Comparison of ENCODE assay signal across 8 cellular contexts in the genomic region with DNA sequence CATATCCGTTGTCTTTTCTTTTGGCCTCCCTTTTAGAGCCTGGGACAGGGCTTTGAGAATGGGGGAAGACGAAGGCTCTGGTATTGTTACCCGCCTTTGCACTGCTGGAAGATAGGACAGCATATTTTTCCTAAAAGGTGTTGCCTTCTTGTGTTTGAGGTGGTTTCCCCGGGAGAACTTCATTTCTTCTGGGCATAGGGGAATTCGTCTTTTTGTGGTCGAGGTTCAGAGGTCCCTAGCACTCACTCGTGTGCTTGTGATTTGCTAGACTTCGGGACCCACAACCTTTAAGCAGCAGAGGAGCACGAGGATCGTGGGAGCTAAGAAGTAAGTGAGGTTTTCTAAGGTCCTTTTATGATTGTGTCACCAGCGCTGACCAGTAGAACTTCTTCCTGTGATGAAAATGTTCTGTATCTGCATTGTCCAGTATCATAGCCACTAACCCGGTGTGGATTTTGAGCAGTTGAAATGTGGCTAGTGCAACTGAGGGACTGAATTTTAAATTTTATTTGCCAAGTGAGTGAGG. TPM values are rescaled to one million over a fixed set of nuclear protein-coding genes. Genes with fewer than 3 reads are reported as not detected.
DNase-seq lines count a peak whose midpoint lies in the region; ATAC-seq, FAIRE-seq and TF ChIP-seq lines count a peak whose summit lies in the region.

No MANE protein-coding gene starts in this region.

- H3K4me3 ChIP-seq in BLaER1 treated with 17β-estradiol and CSF1 and Interleukin-3, amounts not matched to agents 10 nM and 100 nM: peak overlapping the region; percentile 70 to 89 (median 80)
- H3K4me3 ChIP-seq in kidney (ENCODE audit: low read length in 2 of 2): peak overlapping the region; percentile 92
- H3K4me3 ChIP-seq in testis: peak overlapping the region; percentile 67 to 77

- H3K4me2 ChIP-seq in BLaER1 treated with 17β-estradiol and CSF1 and Interleukin-3, amounts not matched to agents 10 nM and 100 nM: peak overlapping the region; percentile 80 to 98 (median 91)

- intact Hi-C loops in kidney (cut with DNase I) (no loop called here), testis (cut with DNase I; ENCODE audit: low total_unique reads) (no loop called here)

- ATAC-seq in HG02943 (IDR thresholded peaks at IDR 0.05; ENCODE audit: low read depth, unreplicated experiment): peak; percentile 20

- H3K27ac Mint-ChIP-seq in activated naive CD8-positive, alpha-beta T cell treated with anti-CD3 and anti-CD28 coated beads for 36 hours: peak overlapping the region; percentile 95

- no peak for TF ChIP-seq POLR2A in testis (IDR thresholded peaks at IDR 0.05)

- no peaks in the 10 kb centered on the region for H3K27me3 Mint-ChIP-seq in activated naive CD8-positive, alpha-beta T cell treated with anti-CD3 and anti-CD28 coated beads for 36 hours

- H3K36me3 Mint-ChIP-seq in activated naive CD8-positive, alpha-beta T cell treated with anti-CD3 and anti-CD28 coated beads for 36 hours: peaks cover 45% of the 10 kb centered on the region

- H3K36me3 ChIP-seq in BLaER1 treated with 17β-estradiol and CSF1 and Interleukin-3, amounts not matched to agents 10 nM and 100 nM: peaks cover 10 to 42% (median 32%) of the 10 kb centered on the region in 11 experiments; a peak in 20 of 22 replicates
- H3K36me3 ChIP-seq in kidney (ENCODE audit: control insufficient read depth in 1 of 2, insufficient read depth in 2 of 2, low read length in 2 of 2) (no peaks in the 10 kb centered on the region), testis (ENCODE audit: low read depth, missing control alignments) (no peaks in the 10 kb centered on the region)

- H3K4me1 ChIP-seq in BLaER1 treated with 17β-estradiol and CSF1 and Interleukin-3, amounts not matched to agents 10 nM and 100 nM: peaks cover 21 to 34% (median 28%) of the 10 kb centered on the region in 10 experiments
- peaks cover 7 to 12% of the 10 kb centered on the region in 2 donors for H3K4me1 ChIP-seq in kidney (ENCODE audit: control insufficient read depth in 1 of 2, insufficient read depth in 1 of 2, low read depth in 1 of 2, low read length in 2 of 2)
- H3K4me1 ChIP-seq in testis: peaks cover 6% of the 10 kb centered on the region

- H3K4me1 Mint-ChIP-seq in activated naive CD8-positive, alpha-beta T cell treated with anti-CD3 and anti-CD28 coated beads for 36 hours: peaks cover 34% of the 10 kb centered on the region

- peak overlapping the region; percentile 97 for H3K4me3 Mint-ChIP-seq in activated naive CD8-positive, alpha-beta T cell treated with anti-CD3 and anti-CD28 coated beads for 36 hours

- DNase-seq in activated naive CD8-positive, alpha-beta T cell treated with anti-CD3 and anti-CD28 coated beads for 36 hours: no peak
- DNase-seq in kidney (no peak), testis (no peak), hippocampal formation (lab: John Stamatoyannopoulos, UW) (no peak), NOMO-1 (lab: John Stamatoyannopoulos, UW; ENCODE audit: unreplicated experiment in 2 of 2) (no peak), NCI-H2081 (lab: John Stamatoyannopoulos, UW) (no peak)

- peak overlapping the region; percentile 66 to 90 (median 86) for H3K27ac ChIP-seq in BLaER1 treated with 17β-estradiol and CSF1 and Interleukin-3, amounts not matched to agents 10 nM and 100 nM
- H3K27ac ChIP-seq in kidney (ENCODE audit: low read depth in 2 of 2, low read length in 2 of 2) (peak overlapping the region in 1 of 2 donors; percentile 73), testis (peak overlapping the region; percentile 64 to 77)

- H3K9ac ChIP-seq in BLaER1 treated with 17β-estradiol and CSF1 and Interleukin-3, amounts not matched to agents 10 nM and 100 nM: peak overlapping the region; percentile 80 to 88 (median 85)
- H3K9ac ChIP-seq in kidney (ENCODE audit: low read length in 2 of 2): peak overlapping the region; percentile 75 to 85

- peaks cover 0 to 21% (median 0%) of the 10 kb centered on the region in 11 experiments; a peak in 9 of 22 replicates for H4K20me1 ChIP-seq in BLaER1 treated with 17β-estradiol and CSF1 and Interleukin-3, amounts not matched to agents 10 nM and 100 nM

- H3K9me3 ChIP-seq in BLaER1 treated with 17β-estradiol and CSF1 and Interleukin-3, amounts not matched to agents 10 nM and 100 nM (replicated peaks in 1 of 11): peaks cover 39 to 69% (median 59%) of the 10 kb centered on the region in 11 experiments
- H3K9me3 ChIP-seq in kidney (ENCODE audit: control insufficient read depth in 1 of 2, low read length in 2 of 2): peaks cover 2 to 7% of the 10 kb centered on the region in 2 donors
- H3K9me3 ChIP-seq in testis: no peaks in the 10 kb centered on the region

- peaks cover 28% of the 10 kb centered on the region for H3K9me3 Mint-ChIP-seq in activated naive CD8-positive, alpha-beta T cell treated with anti-CD3 and anti-CD28 coated beads for 36 hours

- H3K27me3 ChIP-seq in BLaER1 treated with 17β-estradiol and CSF1 and Interleukin-3, amounts not matched to agents 10 nM and 100 nM: no peaks in the 10 kb centered on the region
- H3K27me3 ChIP-seq in testis: no peaks in the 10 kb centered on the region

- TF ChIP-seq CTCF in kidney (IDR thresholded peaks at IDR 0.05; ENCODE audit: borderline replicate concordance, extremely low read depth, insufficient read depth) (no peak), testis (IDR thresholded peaks at IDR 0.05) (no peak)

- 3 to 6% methylated on average over 12 of the region's 12 CpGs for WGBS in testis, 2 donors

- no peak for FAIRE-seq in kidney (lab: Jason Lieb, UNC)

RNA-seq across cellular contexts. Expression of a gene that starts 0.6 kb away (rescaled TPM):
- total RNA-seq in activated naive CD8-positive, alpha-beta T cell treated with anti-CD3 and anti-CD28 coated beads for 36 hours: 10 to 100 TPM; 21.0 to 25.2 TPM
- total RNA-seq in kidney (40.6 TPM), testis (10 to 100 TPM; 60.6 to 64.9 TPM)
- polyA plus RNA-seq in kidney (ENCODE audit: insufficient read depth, low read depth, low replicate concordance) (15.1 TPM), testis (ENCODE audit: insufficient read depth, low read depth, low replicate concordance) (33.6 TPM)

RNA-seq across cellular contexts. Expression of a gene that starts 45.4 kb away (rescaled TPM):
- under 1 TPM; 0.60 to 0.68 TPM for total RNA-seq in activated naive CD8-positive, alpha-beta T cell treated with anti-CD3 and anti-CD28 coated beads for 36 hours
- 5.6 TPM for total RNA-seq in kidney
- 4.2 TPM for polyA plus RNA-seq in kidney (ENCODE audit: insufficient read depth, low read depth, low replicate concordance)
- 10 to 100 TPM; 10.2 to 20.2 TPM for total RNA-seq in testis
- 40.5 TPM for polyA plus RNA-seq in testis (ENCODE audit: insufficient read depth, low read depth, low replicate concordance)

RNA-seq across cellular contexts. Expression of a gene that starts 45.4 kb away (rescaled TPM):
- total RNA-seq in activated naive CD8-positive, alpha-beta T cell treated with anti-CD3 and anti-CD28 coated beads for 36 hours: 10 to 100 TPM; 49.9 to 50.6 TPM
- 28.1 TPM for total RNA-seq in kidney
- 31.6 TPM for polyA plus RNA-seq in kidney (ENCODE audit: insufficient read depth, low read depth, low replicate concordance)
- 10 to 100 TPM; 28.8 to 29.3 TPM for total RNA-seq in testis
- 77.5 TPM for polyA plus RNA-seq in testis (ENCODE audit: insufficient read depth, low read depth, low replicate concordance)
